In genomic region chr17:31489295-31490018, GRCh38 we compare ENCODE assay signal across 1 cellular context.
A peak's percentile ranks its signal among the peaks of the same experiment; 100 is the strongest.
TF ChIP-seq lines count a peak whose summit lies in the region.

No MANE protein-coding gene starts in this region.

TF ChIP-seq in HepG2, 621 proteins besides CTCF, POLR2A, EP300 and RAD21 (continued from another document):
- TF ChIP-seq HNF1B (CRISPR knock-in tag; IDR thresholded peaks at IDR 0.05) (peak; percentile 71), ZBTB10 (CRISPR knock-in tag; IDR thresholded peaks at IDR 0.05; ENCODE audit: borderline replicate concordance) (peak; percentile 44; the same call in 1 of the 2 replicates), PAXIP1 (CRISPR knock-in tag; conservative IDR thresholded peaks at IDR 0.05) (peak; percentile 69), ZUFSP (CRISPR knock-in tag; IDR thresholded peaks at IDR 0.05; ENCODE audit: borderline replicate concordance) (no peak), HES4 (CRISPR knock-in tag; IDR thresholded peaks at IDR 0.05; ENCODE audit: borderline replicate concordance) (no peak), DNMT3B (CRISPR knock-in tag; conservative IDR thresholded peaks at IDR 0.05) (no peak), SALL1 (CRISPR knock-in tag; IDR thresholded peaks at IDR 0.05) (peak; percentile 51), PITX1 (CRISPR knock-in tag; IDR thresholded peaks at IDR 0.05) (peak; percentile 57; the same call in 1 of the 2 replicates), NFKBIZ (CRISPR knock-in tag; IDR thresholded peaks at IDR 0.05) (no peak), CENPX (CRISPR knock-in tag; IDR thresholded peaks at IDR 0.05) (no peak), ZSCAN25 (CRISPR knock-in tag; IDR thresholded peaks at IDR 0.05) (0 out of 2 replicates have a peak, but pooled peaks have one; percentile 37), NRL (CRISPR knock-in tag; IDR thresholded peaks at IDR 0.05; ENCODE audit: borderline replicate concordance) (no peak), ZNF709 (CRISPR knock-in tag; IDR thresholded peaks at IDR 0.05) (no peak), CREBL2 (CRISPR knock-in tag; IDR thresholded peaks at IDR 0.05; ENCODE audit: borderline replicate concordance) (no peak), NR3C1 (CRISPR knock-in tag; IDR thresholded peaks at IDR 0.05) (no peak), PHF21A (CRISPR knock-in tag; IDR thresholded peaks at IDR 0.05) (peak; percentile 44; the same call in 1 of the 2 replicates), JARID2 (CRISPR knock-in tag; IDR thresholded peaks at IDR 0.05; ENCODE audit: insufficient replicate concordance) (no peak), ZNF44 (CRISPR knock-in tag; IDR thresholded peaks at IDR 0.05) (no peak), MEIS2 (CRISPR knock-in tag; IDR thresholded peaks at IDR 0.05) (0 out of 2 replicates have a peak, but pooled peaks have one; percentile 3), ZNF720 (CRISPR knock-in tag; IDR thresholded peaks at IDR 0.05) (no peak), ZHX2 (IDR thresholded peaks at IDR 0.05; ENCODE audit: low read depth) (peak; percentile 49; the same call in 1 of the 2 replicates), ZHX2 (CRISPR knock-in tag; IDR thresholded peaks at IDR 0.05; ENCODE audit: borderline replicate concordance) (no peak), TARDBP (CRISPR knock-in tag; IDR thresholded peaks at IDR 0.05) (peak; percentile 65; the same call in 1 of the 2 replicates), HOXA3 (CRISPR knock-in tag; IDR thresholded peaks at IDR 0.05) (peak; percentile 54; the same call in 1 of the 2 replicates), KLF16 (CRISPR knock-in tag; IDR thresholded peaks at IDR 0.05) (no peak), SIN3B (IDR thresholded peaks at IDR 0.05; ENCODE audit: low read length) (no peak), GLI4 (CRISPR knock-in tag; IDR thresholded peaks at IDR 0.05; ENCODE audit: borderline replicate concordance) (0 out of 2 replicates have a peak, but pooled peaks have one; percentile 52), RNF219 (CRISPR knock-in tag; IDR thresholded peaks at IDR 0.05) (no peak), NR2F1 (CRISPR knock-in tag; IDR thresholded peaks at IDR 0.05) (peak; percentile 49 to 75; a peak in 2 of 4 replicates), NCOA1 (CRISPR knock-in tag; IDR thresholded peaks at IDR 0.05) (0 out of 2 replicates have a peak, but pooled peaks have one; percentile 24), KDM4B (CRISPR knock-in tag; IDR thresholded peaks at IDR 0.05) (no peak), ZEB1 (IDR thresholded peaks at IDR 0.05; ENCODE audit: insufficient replicate concordance, low read depth) (peak; percentile 97), XBP1 (CRISPR knock-in tag; IDR thresholded peaks at IDR 0.05) (no peak), BCL6 (CRISPR knock-in tag; IDR thresholded peaks at IDR 0.05) (no peak), ADNP (CRISPR knock-in tag; IDR thresholded peaks at IDR 0.05) (no peak), PRPF4 (IDR thresholded peaks at IDR 0.05; ENCODE audit: low read depth, low read length, poor library complexity, severe bottlenecking) (no peak), TERF1 (CRISPR knock-in tag; IDR thresholded peaks at IDR 0.05) (no peak), GATA4 (IDR thresholded peaks at IDR 0.05; ENCODE audit: borderline replicate concordance, low read depth) (0 out of 2 replicates have a peak, but pooled peaks have one; percentile 13), ZNF530 (CRISPR knock-in tag; IDR thresholded peaks at IDR 0.05; ENCODE audit: low read depth) (no peak), RARA (CRISPR knock-in tag; IDR thresholded peaks at IDR 0.05) (0 out of 2 replicates have a peak, but pooled peaks have one; percentile 20), E2F5 (CRISPR knock-in tag; conservative IDR thresholded peaks at IDR 0.05) (no peak), MBD4 (IDR thresholded peaks at IDR 0.05; ENCODE audit: borderline replicate concordance, low read length) (no peak), SIX1 (CRISPR knock-in tag; IDR thresholded peaks at IDR 0.05; ENCODE audit: borderline replicate concordance) (no peak)
